ENCODE assay signal across 28 cellular contexts in genomic region chr11:35407041-35407440, GRCh38.
"Had no signal": no experiment of that assay in that cellular context is flagged by ENCODE, and none has a peak within 500 bp of the region (broad histone marks: within the 10 kb centered on the region; RNA-seq: fewer than 3 reads in every experiment).

No MANE protein-coding gene starts in this region.

- DNase-seq: activated CD4-positive, alpha-beta memory T cell treated with anti-CD3 and anti-CD28 coated beads, Interleukin-2, amount 10 ng/mL, durations not matched to agents 7 days and 5 days; activated CD4-positive, alpha-beta T cell treated with anti-CD3 and anti-CD28 coated beads for 1 hour; activated CD4-positive, alpha-beta T cell treated with anti-CD3 and anti-CD28 coated beads for 36 hours; activated CD4-positive, alpha-beta T cell treated with anti-CD3 and anti-CD28 coated beads for 48 hours; activated CD4-positive, alpha-beta T cell treated with anti-CD3 and anti-CD28 coated beads, Interleukin-2, amount 10 ng/mL, durations not matched to agents 7 days and 5 days; activated CD4-positive, alpha-beta T cell treated with anti-CD3 and anti-CD28 coated beads, Interleukin-2, amount 50 U/mL, for 48 hours; activated CD4-positive, CD25-positive, alpha-beta regulatory T cell; activated CD8-positive, alpha-beta memory T cell treated with anti-CD3 and anti-CD28 coated beads for 24 hours; activated CD8-positive, alpha-beta memory T cell treated with anti-CD3 and anti-CD28 coated beads, Interleukin-2, amount 10 ng/mL, durations not matched to agents 7 days and 5 days; activated CD8-positive, alpha-beta memory T cell treated with anti-CD3 and anti-CD28 coated beads, Interleukin-2, amount 50 U/mL, for 48 hours; activated CD8-positive, alpha-beta T cell treated with anti-CD3 and anti-CD28 coated beads, Interleukin-2, amount 10 ng/mL, durations not matched to agents 7 days and 5 days; activated effector memory CD4-positive, alpha-beta T cell treated with Interleukin-2 at 50 U/mL for 16 hours; activated gamma-delta T cell; activated naive CD4-positive, alpha-beta T cell treated with anti-CD3 and anti-CD28 coated beads, Interleukin-2, amount 10 ng/mL, durations not matched to agents 7 days and 5 days; activated naive CD4-positive, alpha-beta T cell treated with Interleukin-2 at 50 U/mL for 16 hours; activated naive CD8-positive, alpha-beta T cell treated with anti-CD3 and anti-CD28 coated beads, Interleukin-2, amount 10 ng/mL, durations not matched to agents 7 days and 5 days; activated naive CD8-positive, alpha-beta T cell treated with anti-CD3 and anti-CD28 coated beads, Interleukin-2, amount 50 U/mL, for 24 hours; activated T-cell treated with anti-CD3 and anti-CD28 coated beads, Interleukin-2, amount 50 U/mL, for 24 hours; activated T-cell treated with anti-CD3 and anti-CD28 coated beads, Interleukin-2, amount 50 U/mL, for 48 hours; amygdala; anterior cingulate cortex; caudate nucleus; colonic mucosa; T-helper 2 cell; T-helper 9 cell had no signal

- H3K27me3 ChIP-seq: ascending aorta, colonic mucosa had no signal

- H3K9me3 ChIP-seq: ascending aorta, colonic mucosa had no signal

- H3K4me1 ChIP-seq: ascending aorta, colonic mucosa had no signal

- H3K36me3 ChIP-seq: ascending aorta, cardiac muscle cell, colonic mucosa had no signal

- H3K27ac ChIP-seq: ascending aorta, cardiac muscle cell, colonic mucosa, VCaP had no signal

- H3K4me3 ChIP-seq: ascending aorta, cardiac muscle cell, colonic mucosa had no signal
